ENCODE assay signal across 14 cellular contexts in genomic region chr1:116326486-116326885, GRCh38. TPM values are rescaled to one million over a fixed set of nuclear protein-coding genes. Genes with fewer than 3 reads are reported as not detected.
DNase-seq lines count a peak whose midpoint lies in the region; ATAC-seq and TF ChIP-seq lines count a peak whose summit lies in the region.
"Had no signal": no experiment of that assay in that cellular context is flagged by ENCODE, and none has a peak within 500 bp of the region (broad histone marks: within the 10 kb centered on the region; RNA-seq: fewer than 3 reads in every experiment).

No MANE protein-coding gene starts in this region.

- H3K4me3 ChIP-seq in MM.1S (ENCODE audit: low read length) (no peak overlapping the region), prostate gland (no peak overlapping the region)
- H3K4me3 ChIP-seq: adrenal gland, SJCRH30, thoracic aorta had no signal

- no peaks in the 10 kb centered on the region for H3K9me3 ChIP-seq in MM.1S (replicated peaks; ENCODE audit: insufficient read depth, low read length)
- no peaks in the 10 kb centered on the region for H3K9me3 ChIP-seq in prostate gland
- H3K9me3 ChIP-seq: adrenal gland, SJCRH30, thoracic aorta had no signal

- ATAC-seq in activated naive CD8-positive, alpha-beta T cell treated with anti-CD3 and anti-CD28 coated beads, Interleukin-2, amount 50 U/mL, for 24 hours, result no peak
- ATAC-seq in GM19452 (IDR thresholded peaks at IDR 0.05; ENCODE audit: unreplicated experiment) (no peak), GM21723 (IDR thresholded peaks at IDR 0.05; ENCODE audit: unreplicated experiment) (no peak), GM18520 (IDR thresholded peaks at IDR 0.05; ENCODE audit: unreplicated experiment) (no peak)
- ATAC-seq: right cardiac atrium had no signal

- peak overlapping the region; percentile 51; the same call in 1 of the 2 replicates for H3K27ac ChIP-seq in MM.1S (ENCODE audit: low read length)
- H3K27ac ChIP-seq in prostate gland, result peak overlapping the region; percentile 56 to 57
- H3K27ac ChIP-seq: adrenal gland, SJCRH30, thoracic aorta had no signal

- H4K20me1 ChIP-seq in MM.1S (ENCODE audit: insufficient read depth, low read length), result no peaks in the 10 kb centered on the region

- peaks cover 54% of the 10 kb centered on the region for H3K4me1 Mint-ChIP-seq in activated naive CD8-positive, alpha-beta T cell treated with anti-CD3 and anti-CD28 coated beads, Interleukin-2, amount 50 U/mL, for 24 hours

- no peak overlapping the region for H3K4me3 Mint-ChIP-seq in activated naive CD8-positive, alpha-beta T cell treated with anti-CD3 and anti-CD28 coated beads, Interleukin-2, amount 50 U/mL, for 24 hours

- H3K27me3 ChIP-seq in MM.1S (replicated peaks; ENCODE audit: insufficient read depth, low read length) (no peaks in the 10 kb centered on the region), prostate gland (replicated peaks; ENCODE audit: insufficient read depth) (no peaks in the 10 kb centered on the region)
- H3K27me3 ChIP-seq: adrenal gland had no signal

- H3K9ac ChIP-seq in MM.1S (ENCODE audit: low read length), result no peak overlapping the region

- H2AFZ ChIP-seq in MM.1S (ENCODE audit: low read length), result peak overlapping the region; percentile 53; the same call in 1 of the 2 replicates

- H3F3A ChIP-seq in MM.1S (ENCODE audit: insufficient read depth, low read length), result no peaks in the 10 kb centered on the region

- H3K4me1 ChIP-seq in MM.1S (ENCODE audit: low read length), result peaks cover 12% of the 10 kb centered on the region
- peaks cover 23% of the 10 kb centered on the region for H3K4me1 ChIP-seq in prostate gland (replicated peaks)
- H3K4me1 ChIP-seq: adrenal gland had no signal

- H3K9me3 Mint-ChIP-seq in activated naive CD8-positive, alpha-beta T cell treated with anti-CD3 and anti-CD28 coated beads, Interleukin-2, amount 50 U/mL, for 24 hours, result no peaks in the 10 kb centered on the region

- H3K4me2 ChIP-seq in MM.1S (ENCODE audit: low read depth, low read length), result peak overlapping the region; percentile 24

- DNase-seq in NCI-H526 (lab: John Stamatoyannopoulos, UW), result peak; percentile 5 to 34
- no peak for DNase-seq in NCI-H526 treated with DMSO at 0.1 percent for 48 hours (lab: John Stamatoyannopoulos, UW)
- no peak for DNase-seq in MM.1S
- no peak for DNase-seq in activated naive CD8-positive, alpha-beta T cell treated with anti-CD3 and anti-CD28 coated beads, Interleukin-2, amount 50 U/mL, for 24 hours
- no peak for DNase-seq in prostate gland (ENCODE audit: low spot score)
- DNase-seq: adrenal gland, DMS 273 treated with DMSO at 0.1 percent for 48 hours, NCI-H1048, right cardiac atrium had no signal

- peak overlapping the region; percentile 91 for H3K27ac Mint-ChIP-seq in activated naive CD8-positive, alpha-beta T cell treated with anti-CD3 and anti-CD28 coated beads, Interleukin-2, amount 50 U/mL, for 24 hours

- H3K36me3 Mint-ChIP-seq in activated naive CD8-positive, alpha-beta T cell treated with anti-CD3 and anti-CD28 coated beads, Interleukin-2, amount 50 U/mL, for 24 hours (ENCODE audit: low read depth), result no peaks in the 10 kb centered on the region

- H3K36me3 ChIP-seq in MM.1S (replicated peaks; ENCODE audit: insufficient read depth, low read length), result no peaks in the 10 kb centered on the region
- no peaks in the 10 kb centered on the region for H3K36me3 ChIP-seq in prostate gland
- H3K36me3 ChIP-seq: adrenal gland, SJCRH30, thoracic aorta had no signal

- 44% methylated on average over 1 of the region's 1 CpG for WGBS in prostate gland

- no peaks in the 10 kb centered on the region for H3K27me3 Mint-ChIP-seq in activated naive CD8-positive, alpha-beta T cell treated with anti-CD3 and anti-CD28 coated beads, Interleukin-2, amount 50 U/mL, for 24 hours

- intact Hi-C loops in prostate gland (cut with DNase I), result no loop called here

- TF ChIP-seq CTCF in MM.1S (IDR thresholded peaks at IDR 0.05; ENCODE audit: low read length) (no peak), prostate gland (IDR thresholded peaks at IDR 0.05) (no peak)

- H3K79me2 ChIP-seq in MM.1S (ENCODE audit: low read length), result no peaks in the 10 kb centered on the region

- TF ChIP-seq POLR2A in prostate gland (IDR thresholded peaks at IDR 0.05), result no peak

- H3K9me2 ChIP-seq in MM.1S (replicated peaks; ENCODE audit: insufficient read depth, low read length), result no peaks in the 10 kb centered on the region

RNA-seq across cellular contexts. Expression of gene ATP1A1, which starts 46.6 kb away (rescaled TPM):
- total RNA-seq in prostate gland, result 100 to 1,000 TPM; 365 to 536 TPM

Comparison
In these comparisons a context has a peak if more than half of its experiments do, and no peak if none do; other contexts are left out.
1. DNase-seq: peak in NCI-H526 (2 of 2); none in NCI-H526 treated with DMSO at 0.1 percent for 48 hours (single experiment), MM.1S (single experiment), activated naive CD8-positive, alpha-beta T cell treated with anti-CD3 and anti-CD28 coated beads, Interleukin-2, amount 50 U/mL, for 24 hours (single experiment) and prostate gland (single experiment).